Comparison of ENCODE assay signal across 8 cellular contexts in the genomic region with DNA sequence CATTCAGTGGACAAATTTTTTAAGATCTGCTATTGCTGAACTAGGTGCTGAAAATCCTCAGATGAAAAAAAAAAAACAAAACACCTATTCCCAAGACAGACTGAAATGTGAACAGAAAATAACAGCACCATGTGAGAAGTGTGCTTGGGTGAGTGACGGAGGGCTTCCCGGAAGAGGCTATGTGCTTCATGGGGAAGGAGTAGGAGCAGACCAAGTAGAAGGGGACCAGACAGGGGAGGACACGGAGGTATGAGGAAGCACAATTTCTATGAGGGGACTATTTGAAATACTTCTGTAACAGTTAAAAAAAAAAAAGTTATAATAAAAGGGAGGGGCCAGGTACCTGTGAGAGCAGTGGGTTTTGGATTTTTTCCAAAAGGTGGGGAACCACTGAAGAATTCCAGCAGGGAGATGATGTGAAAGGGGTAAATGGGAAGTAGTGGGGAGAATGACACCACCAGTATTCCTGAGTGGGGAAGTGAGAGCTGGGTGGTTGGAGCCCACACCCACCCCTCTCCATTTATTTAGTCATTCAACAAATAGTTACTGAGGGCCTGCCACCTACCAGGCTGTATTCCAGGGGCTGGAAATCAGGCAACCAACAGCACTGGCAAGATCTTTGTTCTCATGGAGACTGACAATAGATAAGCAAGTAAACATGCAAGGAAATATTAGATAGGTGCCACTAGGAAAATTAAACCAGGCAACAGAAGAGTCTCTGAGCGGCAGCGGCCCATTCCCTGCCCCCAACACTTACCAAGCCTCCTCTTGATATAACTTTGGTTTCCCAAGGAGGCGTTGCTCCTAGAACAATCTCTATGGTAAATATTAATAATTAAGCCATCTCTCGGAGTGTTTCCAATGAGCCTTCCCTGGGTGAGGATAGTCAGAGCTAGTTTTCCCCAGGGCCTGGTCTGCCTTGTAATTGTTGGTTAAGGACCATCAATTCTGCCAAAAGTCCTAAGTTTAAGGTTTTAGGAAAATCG. TPM values are rescaled to one million over a fixed set of nuclear protein-coding genes. Genes with fewer than 3 reads are reported as not detected.
DNase-seq lines count a peak whose midpoint lies in the region; ATAC-seq, FAIRE-seq and TF ChIP-seq lines count a peak whose summit lies in the region.

No MANE protein-coding gene starts in this region.

- CTCF ChIA-PET in activated CD4-positive, alpha-beta T cell treated with anti-CD3 and anti-CD28 coated beads for 36 hours (lab: Charles Lee), result interaction anchor here (1.0 to 8.2 kb wide), 3 partner anchors 19 to 32 kb away, joined by 4 to 78 read pairs (median 4); no protein-coding TSS in a partner anchor
- CTCF ChIA-PET in SK-N-SH (lab: Yijun Ruan, JAX), result interaction anchor here (1.1 kb wide), 1 partner anchor 11 kb away, joined by 4 read pairs; no protein-coding TSS in a partner anchor

- H3K36me3 ChIP-seq in stomach (no peaks in the 10 kb centered on the region), SK-N-SH (replicated peaks in 1 of 2; ENCODE audit: control insufficient read depth in 1 of 2, insufficient read depth in 2 of 2, low read length in 1 of 2) (no peaks in the 10 kb centered on the region)

- POLR2A ChIA-PET in activated CD4-positive, alpha-beta T cell treated with anti-CD3 and anti-CD28 coated beads for 36 hours (lab: Charles Lee), result interaction anchor here (0.7 kb wide), 1 partner anchor 1146 kb away, joined by 4 read pairs; no protein-coding TSS in a partner anchor
- POLR2A ChIA-PET in activated naive CD8-positive, alpha-beta T cell treated with anti-CD3 and anti-CD28 coated beads, Interleukin-2, amount 10 ng/mL, durations not matched to agents 7 days and 5 days (lab: Charles Lee), result interaction anchor here (1.2 kb wide), 1 partner anchor 13 kb away, joined by 4 read pairs; no protein-coding TSS in a partner anchor
- POLR2A ChIA-PET in SK-N-SH (lab: Yijun Ruan, JAX), result no interaction called here

- peaks cover 9% of the 10 kb centered on the region for H3F3A ChIP-seq in SK-N-SH (replicated peaks; ENCODE audit: insufficient read depth)

- 31 to 54% (median 46%) methylated on average over 8 of the region's 8 CpGs for WGBS in stomach, 5 donors
- WGBS in SK-N-SH (ENCODE audit: low lambda C conversion rate), result 72% methylated on average over 8 of the region's 8 CpGs

- no peak for ATAC-seq in activated CD4-positive, alpha-beta T cell treated with anti-CD3 and anti-CD28 coated beads for 36 hours
- no peak for ATAC-seq in activated naive CD8-positive, alpha-beta T cell treated with anti-CD3 and anti-CD28 coated beads, Interleukin-2, amount 10 ng/mL, durations not matched to agents 7 days and 5 days (ENCODE audit: low read depth)
- no peak for ATAC-seq in GM19452 (IDR thresholded peaks at IDR 0.05; ENCODE audit: unreplicated experiment)

- H3K27ac ChIP-seq in stomach, result peak overlapping the region; percentile 96 to 100 (median 98)
- H3K27ac ChIP-seq in SK-N-SH (ENCODE audit: low read depth in 2 of 2, low read length in 1 of 2), result no peak overlapping the region

- H3K27ac Mint-ChIP-seq in activated CD4-positive, alpha-beta T cell treated with anti-CD3 and anti-CD28 coated beads for 36 hours, result peak overlapping the region; percentile 97
- peak overlapping the region; percentile 92 for H3K27ac Mint-ChIP-seq in activated naive CD8-positive, alpha-beta T cell treated with anti-CD3 and anti-CD28 coated beads, Interleukin-2, amount 10 ng/mL, durations not matched to agents 7 days and 5 days

- peaks cover 41 to 75% (median 74%) of the 10 kb centered on the region in 4 donors for H3K4me1 ChIP-seq in stomach
- H3K4me1 ChIP-seq in SK-N-SH (ENCODE audit: control insufficient read depth in 1 of 2, insufficient read depth in 2 of 2, low read depth in 1 of 2, low read length in 1 of 2), result peaks cover 4 to 13% of the 10 kb centered on the region in 2 experiments; a peak in 3 of 4 replicates

- H3K9me3 ChIP-seq in stomach, result no peaks in the 10 kb centered on the region
- H3K9me3 ChIP-seq in SK-N-SH, result no peaks in the 10 kb centered on the region

- no peak for TF ChIP-seq CTCF in stomach (IDR thresholded peaks at IDR 0.05)
- TF ChIP-seq CTCF in SK-N-SH (IDR thresholded peaks at IDR 0.05), result no peak
- no peak for TF ChIP-seq CTCF in D721Med (IDR thresholded peaks at IDR 0.05; ENCODE audit: insufficient read depth, missing control alignments)

- peaks cover 57% of the 10 kb centered on the region for H3K4me1 Mint-ChIP-seq in activated CD4-positive, alpha-beta T cell treated with anti-CD3 and anti-CD28 coated beads for 36 hours
- peaks cover 49% of the 10 kb centered on the region for H3K4me1 Mint-ChIP-seq in activated naive CD8-positive, alpha-beta T cell treated with anti-CD3 and anti-CD28 coated beads, Interleukin-2, amount 10 ng/mL, durations not matched to agents 7 days and 5 days

- no peaks in the 10 kb centered on the region for H3K27me3 ChIP-seq in stomach
- H3K27me3 ChIP-seq in SK-N-SH (ENCODE audit: insufficient read depth), result no peaks in the 10 kb centered on the region

- TF ChIP-seq EP300 in stomach (IDR thresholded peaks at IDR 0.05) (no peak), SK-N-SH (IDR thresholded peaks at IDR 0.05; ENCODE audit: borderline replicate concordance in 1 of 2, low read depth in 1 of 2, low read length in 1 of 2) (no peak)

- peak overlapping the region; percentile 77 for H3K4me3 Mint-ChIP-seq in activated CD4-positive, alpha-beta T cell treated with anti-CD3 and anti-CD28 coated beads for 36 hours
- peak overlapping the region; percentile 67 for H3K4me3 Mint-ChIP-seq in activated naive CD8-positive, alpha-beta T cell treated with anti-CD3 and anti-CD28 coated beads, Interleukin-2, amount 10 ng/mL, durations not matched to agents 7 days and 5 days

- H3K9ac ChIP-seq in SK-N-SH, result no peak overlapping the region

- no peaks in the 10 kb centered on the region for H3K9me3 Mint-ChIP-seq in activated CD4-positive, alpha-beta T cell treated with anti-CD3 and anti-CD28 coated beads for 36 hours (ENCODE audit: low read depth)
- no peaks in the 10 kb centered on the region for H3K9me3 Mint-ChIP-seq in activated naive CD8-positive, alpha-beta T cell treated with anti-CD3 and anti-CD28 coated beads, Interleukin-2, amount 10 ng/mL, durations not matched to agents 7 days and 5 days

- peaks cover 1% of the 10 kb centered on the region for H3K36me3 Mint-ChIP-seq in activated CD4-positive, alpha-beta T cell treated with anti-CD3 and anti-CD28 coated beads for 36 hours (ENCODE audit: low read depth)
- peaks cover under 1% of the 10 kb centered on the region for H3K36me3 Mint-ChIP-seq in activated naive CD8-positive, alpha-beta T cell treated with anti-CD3 and anti-CD28 coated beads, Interleukin-2, amount 10 ng/mL, durations not matched to agents 7 days and 5 days

- TF ChIP-seq RAD21 in SK-N-SH (IDR thresholded peaks at IDR 0.05; ENCODE audit: low read length), result no peak

- no peaks in the 10 kb centered on the region for H3K9me2 ChIP-seq in SK-N-SH

- no peaks in the 10 kb centered on the region for H4K20me1 ChIP-seq in SK-N-SH (ENCODE audit: insufficient read depth)

- no peak for DNase-seq in activated CD4-positive, alpha-beta T cell treated with anti-CD3 and anti-CD28 coated beads for 36 hours
- DNase-seq in activated CD4-positive, alpha-beta T cell treated with anti-CD3 and anti-CD28 coated beads for 1 hour, result no peak
- no peak for DNase-seq in activated naive CD8-positive, alpha-beta T cell treated with anti-CD3 and anti-CD28 coated beads, Interleukin-2, amount 10 ng/mL, durations not matched to agents 7 days and 5 days
- DNase-seq in left kidney (ENCODE audit: low read depth, low spot score), result peak; percentile 39
- peak; percentile 72 for DNase-seq in stomach
- DNase-seq in SK-N-SH, result no peak
- DNase-seq in D721Med (ENCODE audit: insufficient read length, low spot score), result no peak

- no peak overlapping the region for H3K4me2 ChIP-seq in SK-N-SH

- TF ChIP-seq POLR2A in stomach (IDR thresholded peaks at IDR 0.05), result no peak

- intact Hi-C loops in activated CD4-positive, alpha-beta T cell treated with anti-CD3 and anti-CD28 coated beads for 36 hours (cut with DNase I, micrococcal nuclease), result loop anchor here (5.0 to 10.0 kb wide), 5 partner anchors 33 to 884 kb away; partner anchors contain the start of genes CIAO2A (in 1 of the 2), PCLAF (in 1 of the 2), SNX1 (in 1 of the 2) and TRIP4 (in 1 of the 2)
- intact Hi-C loops in stomach (cut with DNase I; ENCODE audit: low total_unique reads), result no loop called here

- H3K4me3 ChIP-seq in stomach, result peak overlapping the region; percentile 22 to 31 (median 26)
- no peak overlapping the region for H3K4me3 ChIP-seq in SK-N-SH (ENCODE audit: low read depth in 2 of 2, low read length in 1 of 2)

- H3K27me3 Mint-ChIP-seq in activated CD4-positive, alpha-beta T cell treated with anti-CD3 and anti-CD28 coated beads for 36 hours, result no peaks in the 10 kb centered on the region
- H3K27me3 Mint-ChIP-seq in activated naive CD8-positive, alpha-beta T cell treated with anti-CD3 and anti-CD28 coated beads, Interleukin-2, amount 10 ng/mL, durations not matched to agents 7 days and 5 days, result no peaks in the 10 kb centered on the region

- H3K79me2 ChIP-seq in SK-N-SH (ENCODE audit: insufficient read depth), result peaks cover 5% of the 10 kb centered on the region

- no peak for FAIRE-seq in D721Med (lab: Jason Lieb, UNC)

- no peak overlapping the region for H2AFZ ChIP-seq in SK-N-SH (ENCODE audit: low read depth)

TF ChIP-seq in SK-N-SH, 30 proteins besides CTCF, POLR2A, EP300 and RAD21 (continues in another document):
- TF ChIP-seq USF1 (IDR thresholded peaks at IDR 0.05; ENCODE audit: borderline replicate concordance, low read depth) (no peak), NRF1 (IDR thresholded peaks at IDR 0.05; ENCODE audit: low read depth, low read length) (no peak), TCF12 (IDR thresholded peaks at IDR 0.05) (no peak), CHD2 (IDR thresholded peaks at IDR 0.05; ENCODE audit: low read length, partially characterized antibody) (no peak), SMC3 (IDR thresholded peaks at IDR 0.05; ENCODE audit: low read depth, low read length) (no peak), TEAD4 (IDR thresholded peaks at IDR 0.05; ENCODE audit: borderline replicate concordance, insufficient read depth) (no peak)

RNA-seq across cellular contexts. Expression of gene USP3, which starts 3.8 kb away (rescaled TPM):
- 10 to 100 TPM; 51.1 to 51.7 TPM for total RNA-seq in activated CD4-positive, alpha-beta T cell treated with anti-CD3 and anti-CD28 coated beads for 36 hours
- 10 to 100 TPM; 75.6 to 83.1 TPM for total RNA-seq in activated naive CD8-positive, alpha-beta T cell treated with anti-CD3 and anti-CD28 coated beads, Interleukin-2, amount 10 ng/mL, durations not matched to agents 7 days and 5 days
- total RNA-seq in stomach, result 100 to 1,000 TPM in 2 of 5 donors, 10 to 100 TPM in 3; 10.5 to 174 (median 68.7) TPM
- 10 to 100 TPM; 20.8 to 27.3 (median 25.7) TPM for polyA plus RNA-seq in stomach
- polyA plus RNA-seq in SK-N-SH (2012; rRNA removed), result 9.3 and 10.8 TPM in 2 replicates
- 9.3 and 9.6 TPM in 2 replicates for polyA plus RNA-seq in SK-N-SH (2012; cell fraction: cytosol; rRNA removed)
- polyA plus RNA-seq in SK-N-SH (2012; cell fraction: nucleus; rRNA removed), result 45.6 and 46.7 TPM in 2 replicates

Comparison
In these comparisons a context has a peak if more than half of its experiments do, and no peak if none do; other contexts are left out.
1. DNase-seq: peak in left kidney (single experiment) and stomach (single experiment); none in activated CD4-positive, alpha-beta T cell treated with anti-CD3 and anti-CD28 coated beads for 36 hours (single experiment), activated CD4-positive, alpha-beta T cell treated with anti-CD3 and anti-CD28 coated beads for 1 hour (single experiment), activated naive CD8-positive, alpha-beta T cell treated with anti-CD3 and anti-CD28 coated beads, Interleukin-2, amount 10 ng/mL, durations not matched to agents 7 days and 5 days (single experiment), SK-N-SH (single experiment) and D721Med (single experiment).
2. H3K27ac ChIP-seq: peak in stomach (5 of 5); none in SK-N-SH (0 of 2).
3. H3K4me3 ChIP-seq: peak in stomach (4 of 4); none in SK-N-SH (0 of 2).